ENCODE assay signal across 29 cellular contexts in genomic region chr16:366476-366875, GRCh38.
"Had no signal": no experiment of that assay in that cellular context is flagged by ENCODE, and none has a peak within 500 bp of the region (broad histone marks: within the 10 kb centered on the region; RNA-seq: fewer than 3 reads in every experiment).

No MANE protein-coding gene starts in this region.

- ATAC-seq: body of pancreas, T-cell had no signal

- H3K9me3 Mint-ChIP-seq: activated B cell treated with CpG ODN at 0.5 μM for 24 hours; activated CD4-positive, alpha-beta memory T cell treated with anti-CD3 and anti-CD28 coated beads, Interleukin-2, amount 10 ng/mL, durations not matched to agents 7 days and 5 days; activated naive CD4-positive, alpha-beta T cell treated with anti-CD3 and anti-CD28 coated beads, Interleukin-2, amount 50 U/mL, for 24 hours; central memory CD8-positive, alpha-beta T cell; T-cell had no signal

- H3K4me3 Mint-ChIP-seq: activated B cell treated with CpG ODN at 0.5 μM for 24 hours; activated CD4-positive, alpha-beta memory T cell treated with anti-CD3 and anti-CD28 coated beads, Interleukin-2, amount 10 ng/mL, durations not matched to agents 7 days and 5 days; activated naive CD4-positive, alpha-beta T cell treated with anti-CD3 and anti-CD28 coated beads, Interleukin-2, amount 50 U/mL, for 24 hours; central memory CD8-positive, alpha-beta T cell; T-cell had no signal

- H3K27me3 Mint-ChIP-seq: activated CD4-positive, alpha-beta memory T cell treated with anti-CD3 and anti-CD28 coated beads, Interleukin-2, amount 10 ng/mL, durations not matched to agents 7 days and 5 days; activated naive CD4-positive, alpha-beta T cell treated with anti-CD3 and anti-CD28 coated beads, Interleukin-2, amount 50 U/mL, for 24 hours; central memory CD8-positive, alpha-beta T cell had no signal

- H3K27ac Mint-ChIP-seq: activated B cell treated with CpG ODN at 0.5 μM for 24 hours; activated CD4-positive, alpha-beta memory T cell treated with anti-CD3 and anti-CD28 coated beads, Interleukin-2, amount 10 ng/mL, durations not matched to agents 7 days and 5 days; activated naive CD4-positive, alpha-beta T cell treated with anti-CD3 and anti-CD28 coated beads, Interleukin-2, amount 50 U/mL, for 24 hours; T-cell had no signal

- H3K36me3 Mint-ChIP-seq: activated naive CD4-positive, alpha-beta T cell treated with anti-CD3 and anti-CD28 coated beads, Interleukin-2, amount 50 U/mL, for 24 hours had no signal

- H3K4me3 ChIP-seq: ascending aorta, body of pancreas, MG63, Peyer's patch, SK-N-MC had no signal

- H3K27me3 ChIP-seq: ascending aorta, body of pancreas, MG63, Peyer's patch had no signal

- H3K27ac ChIP-seq: ascending aorta, body of pancreas, Peyer's patch, SK-N-MC had no signal

- H3K9me3 ChIP-seq: ascending aorta, body of pancreas, MG63, Peyer's patch had no signal

- DNase-seq: activated B cell treated with CpG ODN at 0.5 μM for 24 hours; activated CD4-positive, alpha-beta memory T cell treated with anti-CD3 and anti-CD28 coated beads, Interleukin-2, amount 10 ng/mL, durations not matched to agents 7 days and 5 days; activated CD4-positive, alpha-beta T cell treated with anti-CD3 and anti-CD28 coated beads for 1 hour; activated CD4-positive, alpha-beta T cell treated with anti-CD3 and anti-CD28 coated beads, Interleukin-2, amount 50 U/mL, for 1 hour; activated CD8-positive, alpha-beta memory T cell treated with anti-CD3 and anti-CD28 coated beads, Interleukin-2, amount 50 U/mL, for 48 hours; activated naive CD4-positive, alpha-beta T cell; activated T-cell treated with anti-CD3 and anti-CD28 coated beads, Interleukin-2, amount 50 U/mL, for 1 hour; amniotic stem cell; body of pancreas; MG63; MV-4-11; NCI-H1092 treated with DMSO at 0.1 percent for 48 hours; NCI-H1417 treated with DMSO at 0.1 percent for 48 hours; NCI-H1694 treated with DMSO at 0.1 percent for 48 hours; NCI-H2029 treated with DMSO at 0.1 percent for 48 hours; NCI-H345; NCI-H510A treated with DMSO at 0.1 percent for 48 hours; NCI-H69; NK-92 treated with Interleukin-12 subunit alpha and Interleukin-12 subunit beta, amount 100 ng/mL, for 24 hours; Peyer's patch; SIG-M5; T-cell; T-helper 2 cell; T1000 had no signal

- FAIRE-seq: TTC549 had no signal
